ENCODE assay signal across 1 cellular context in genomic region chr3:150727653-150728502, GRCh38.
A peak's percentile ranks its signal among the peaks of the same experiment; 100 is the strongest.
TF ChIP-seq lines count a peak whose summit lies in the region.

No MANE protein-coding gene starts in this region.

TF ChIP-seq in K562, 482 proteins besides CTCF, POLR2A, EP300 and RAD21 (continued from another document and continues in another):
- TF ChIP-seq NCOA6 (IDR thresholded peaks at IDR 0.05), result no peak
- no peak for TF ChIP-seq ADNP (tag; IDR thresholded peaks at IDR 0.05)
- TF ChIP-seq WHSC1 (IDR thresholded peaks at IDR 0.05; ENCODE audit: low read length), result no peak
- peak; percentile 95 for TF ChIP-seq MAFK (IDR thresholded peaks at IDR 0.05; ENCODE audit: low read length)
- no peak for TF ChIP-seq CREB5 (CRISPR knock-in tag; IDR thresholded peaks at IDR 0.05)
- no peak for TF ChIP-seq ZKSCAN8 (CRISPR knock-in tag; IDR thresholded peaks at IDR 0.05)
- TF ChIP-seq ZNF668 (CRISPR knock-in tag; IDR thresholded peaks at IDR 0.05), result no peak
- TF ChIP-seq ZNF197 (CRISPR knock-in tag; IDR thresholded peaks at IDR 0.05; ENCODE audit: low read depth), result no peak
- no peak for TF ChIP-seq ZNF75A (CRISPR knock-in tag; IDR thresholded peaks at IDR 0.05)
- TF ChIP-seq ZBTB2 (IDR thresholded peaks at IDR 0.05), result no peak
- TF ChIP-seq PHF20 (IDR thresholded peaks at IDR 0.05; ENCODE audit: partially characterized antibody), result no peak
- TF ChIP-seq MAFG (tag; conservative IDR thresholded peaks at IDR 0.05), result peak; percentile 96
- TF ChIP-seq E2F3 (CRISPR knock-in tag; IDR thresholded peaks at IDR 0.05), result no peak
- no peak for TF ChIP-seq SAP30 (IDR thresholded peaks at IDR 0.05; ENCODE audit: borderline replicate concordance, insufficient read depth, low read depth, low read length, poor library complexity, severe bottlenecking)
- no peak for TF ChIP-seq NCOA4 (IDR thresholded peaks at IDR 0.05; ENCODE audit: partially characterized antibody)
- TF ChIP-seq SIX5 (IDR thresholded peaks at IDR 0.05; ENCODE audit: borderline replicate concordance in 1 of 2, insufficient read depth in 1 of 2, low read depth in 1 of 2, low read length in 2 of 2), result no peak
- TF ChIP-seq GABPA (tag; conservative IDR thresholded peaks at IDR 0.05; ENCODE audit: low read depth), result no peak
- no peak for TF ChIP-seq BRCA1 (IDR thresholded peaks at IDR 0.05)
- no peak for TF ChIP-seq BRCA1 (CRISPR knock-in tag; IDR thresholded peaks at IDR 0.05)
- TF ChIP-seq, protein P1, sequence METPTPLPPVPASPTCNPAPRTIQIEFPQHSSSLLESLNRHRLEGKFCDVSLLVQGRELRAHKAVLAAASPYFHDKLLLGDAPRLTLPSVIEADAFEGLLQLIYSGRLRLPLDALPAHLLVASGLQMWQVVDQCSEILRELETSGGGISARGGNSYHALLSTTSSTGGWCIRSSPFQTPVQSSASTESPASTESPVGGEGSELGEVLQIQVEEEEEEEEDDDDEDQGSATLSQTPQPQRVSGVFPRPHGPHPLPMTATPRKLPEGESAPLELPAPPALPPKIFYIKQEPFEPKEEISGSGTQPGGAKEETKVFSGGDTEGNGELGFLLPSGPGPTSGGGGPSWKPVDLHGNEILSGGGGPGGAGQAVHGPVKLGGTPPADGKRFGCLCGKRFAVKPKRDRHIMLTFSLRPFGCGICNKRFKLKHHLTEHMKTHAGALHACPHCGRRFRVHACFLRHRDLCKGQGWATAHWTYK (CRISPR knock-in tag; IDR thresholded peaks at IDR 0.05), result no peak
- TF ChIP-seq LCOR (CRISPR knock-in tag; IDR thresholded peaks at IDR 0.05), result no peak
- peak; percentile 67 for TF ChIP-seq POLR2AphosphoS5 (IDR thresholded peaks at IDR 0.05; ENCODE audit: control insufficient read depth, insufficient read depth, low read depth, low read length)
- TF ChIP-seq ELK3 (CRISPR knock-in tag; IDR thresholded peaks at IDR 0.05), result no peak
- TF ChIP-seq CTBP1 (IDR thresholded peaks at IDR 0.05; ENCODE audit: borderline replicate concordance), result peak; percentile 39; the same call in 1 of the 2 replicates
- peak; percentile 71; the same call in 1 of the 2 replicates for TF ChIP-seq SMAD4 (CRISPR knock-in tag; conservative IDR thresholded peaks at IDR 0.05)
- TF ChIP-seq STAG1 (CRISPR knock-in tag; IDR thresholded peaks at IDR 0.05; ENCODE audit: borderline replicate concordance), result no peak
- no peak for TF ChIP-seq FIP1L1 (IDR thresholded peaks at IDR 0.05; ENCODE audit: low read depth, low read length, poor library complexity, severe bottlenecking)
- TF ChIP-seq RUNX1 (IDR thresholded peaks at IDR 0.05; ENCODE audit: low read depth), result no peak
- 0 out of 2 replicates have a peak, but pooled peaks have one; percentile 46 for TF ChIP-seq AFF4 (CRISPR knock-in tag; IDR thresholded peaks at IDR 0.05)
- TF ChIP-seq POLR2G (IDR thresholded peaks at IDR 0.05; ENCODE audit: low read depth, low read length), result 0 out of 2 replicates have a peak, but pooled peaks have one; percentile 22
- no peak for TF ChIP-seq XRCC5 (IDR thresholded peaks at IDR 0.05; ENCODE audit: low read depth, low read length)
- TF ChIP-seq ZC3H4 (CRISPR knock-in tag; IDR thresholded peaks at IDR 0.05; ENCODE audit: borderline replicate concordance), result no peak
- TF ChIP-seq ZNF431 (CRISPR knock-in tag; IDR thresholded peaks at IDR 0.05), result no peak
- 0 out of 2 replicates have a peak, but pooled peaks have one; percentile 35 for TF ChIP-seq PML (IDR thresholded peaks at IDR 0.05; ENCODE audit: low read length)
- no peak for TF ChIP-seq ZNF780A (CRISPR knock-in tag; IDR thresholded peaks at IDR 0.05)
- TF ChIP-seq GATA2 (CRISPR knock-in tag; IDR thresholded peaks at IDR 0.05), result peak; percentile 64
- no peak for TF ChIP-seq PRMT5 (CRISPR knock-in tag; IDR thresholded peaks at IDR 0.05)
- no peak for TF ChIP-seq ZNF217 (CRISPR knock-in tag; IDR thresholded peaks at IDR 0.05)
- TF ChIP-seq PHB (CRISPR knock-in tag; IDR thresholded peaks at IDR 0.05), result no peak
- no peak for TF ChIP-seq U2AF1 (optimal IDR thresholded peaks at IDR 0.05; ENCODE audit: low read depth, low read length)
- no peak for TF ChIP-seq ZNF23 (CRISPR knock-in tag; IDR thresholded peaks at IDR 0.05)
- TF ChIP-seq ZNF280B (CRISPR knock-in tag; IDR thresholded peaks at IDR 0.05), result no peak
- no peak for TF ChIP-seq MIER1 (IDR thresholded peaks at IDR 0.05; ENCODE audit: low read depth)
- TF ChIP-seq, protein P2, sequence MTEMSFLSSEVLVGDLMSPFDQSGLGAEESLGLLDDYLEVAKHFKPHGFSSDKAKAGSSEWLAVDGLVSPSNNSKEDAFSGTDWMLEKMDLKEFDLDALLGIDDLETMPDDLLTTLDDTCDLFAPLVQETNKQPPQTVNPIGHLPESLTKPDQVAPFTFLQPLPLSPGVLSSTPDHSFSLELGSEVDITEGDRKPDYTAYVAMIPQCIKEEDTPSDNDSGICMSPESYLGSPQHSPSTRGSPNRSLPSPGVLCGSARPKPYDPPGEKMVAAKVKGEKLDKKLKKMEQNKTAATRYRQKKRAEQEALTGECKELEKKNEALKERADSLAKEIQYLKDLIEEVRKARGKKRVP (CRISPR knock-in tag; IDR thresholded peaks at IDR 0.05), result no peak
- no peak for TF ChIP-seq ZNF57 (CRISPR knock-in tag; IDR thresholded peaks at IDR 0.05)
- TF ChIP-seq ATF2 (CRISPR knock-in tag; IDR thresholded peaks at IDR 0.05), result no peak
- no peak for TF ChIP-seq PTRF (tag; IDR thresholded peaks at IDR 0.05)
- TF ChIP-seq ZNF584 (CRISPR knock-in tag; IDR thresholded peaks at IDR 0.05; ENCODE audit: low read depth), result no peak
- 0 out of 2 replicates have a peak, but pooled peaks have one; percentile 37 for TF ChIP-seq ZNF395 (CRISPR knock-in tag; IDR thresholded peaks at IDR 0.05)
- no peak for TF ChIP-seq HNRNPUL1 (IDR thresholded peaks at IDR 0.05; ENCODE audit: low read length)
- no peak for TF ChIP-seq NCOA2 (IDR thresholded peaks at IDR 0.05; ENCODE audit: partially characterized antibody in 2 of 2)
- TF ChIP-seq ZNF253 (CRISPR knock-in tag; conservative IDR thresholded peaks at IDR 0.05), result no peak
- TF ChIP-seq BCLAF1 (IDR thresholded peaks at IDR 0.05; ENCODE audit: borderline replicate concordance in 1 of 2, control insufficient read depth in 1 of 2, low read depth in 2 of 2, low read length in 1 of 2), result no peak
- TF ChIP-seq L3MBTL2 (IDR thresholded peaks at IDR 0.05), result peak; percentile 80
